ENCODE assay signal across 8 cellular contexts in genomic region chr20:53621482-53622246, GRCh38. TPM values are rescaled to one million over a fixed set of nuclear protein-coding genes. Genes with fewer than 3 reads are reported as not detected.
DNase-seq lines count a peak whose midpoint lies in the region; ATAC-seq and TF ChIP-seq lines count a peak whose summit lies in the region.

No MANE protein-coding gene starts in this region.

- in situ Hi-C loops in ACHN (cut with HindIII; ENCODE audit: low pct_ligation_motif_present, low pct_unique_long_range_greater_than_20kb, low sequenced_read_pairs) = no loop called here

- H3K4me1 ChIP-seq in right lobe of liver = peaks cover 0 to 36% (median 7%) of the 10 kb centered on the region in 4 donors
- H3K4me1 ChIP-seq in thoracic aorta (ENCODE audit: control insufficient read depth in 1 of 2, low read depth in 2 of 2) = peaks cover 26 to 36% of the 10 kb centered on the region in 2 donors

- ATAC-seq in GM19438 (IDR thresholded peaks at IDR 0.05; ENCODE audit: low read depth, unreplicated experiment) (peak; percentile 51), right lobe of liver (peak; percentile 51 to 61 (median 56)), thoracic aorta (ENCODE audit: insufficient number of reproducible peaks, low FRiP score, low read depth) (peak; percentile 79), GM19463 (IDR thresholded peaks at IDR 0.05; ENCODE audit: unreplicated experiment) (no peak)

- intact Hi-C loops in right lobe of liver (cut with DNase I) = no loop called here

- TF ChIP-seq CTCF in right lobe of liver (IDR thresholded peaks at IDR 0.05) (no peak), thoracic aorta (IDR thresholded peaks at IDR 0.05) (no peak)

- 5% methylated on average over 9 of the region's 9 CpGs for WGBS in right lobe of liver (ENCODE audit: insufficient coverage, low coverage, low lambda C conversion rate, missing lambda C conversion rate)

- H3K4me3 ChIP-seq in right lobe of liver = no peak overlapping the region
- no peak overlapping the region for H3K4me3 ChIP-seq in thoracic aorta

- DNase-seq in ACHN (peak; percentile 89), OCI-M2 (lab: John Stamatoyannopoulos, UW; ENCODE audit: unreplicated experiment) (peak; percentile 60), caudate nucleus (lab: John Stamatoyannopoulos, UW) (no peak), right lobe of liver (peak; percentile 55 to 64 (median 63)), thoracic aorta (ENCODE audit: low spot score) (no peak)
- no peak for DNase-seq in effector CD8-positive, alpha-beta T cell (lab: John Stamatoyannopoulos, UW)

- H3K9me3 ChIP-seq in right lobe of liver (no peaks in the 10 kb centered on the region), thoracic aorta (no peaks in the 10 kb centered on the region)

- H3K27ac ChIP-seq in caudate nucleus (ENCODE audit: low read depth, low read length) = peak overlapping the region; percentile 8
- peak overlapping the region; percentile 85 to 97 (median 90) for H3K27ac ChIP-seq in right lobe of liver
- peak overlapping the region; percentile 78 for H3K27ac ChIP-seq in thoracic aorta

- H3K27me3 ChIP-seq in right lobe of liver (no peaks in the 10 kb centered on the region), thoracic aorta (replicated peaks; ENCODE audit: insufficient read depth) (no peaks in the 10 kb centered on the region)

- H3K36me3 ChIP-seq in right lobe of liver (no peaks in the 10 kb centered on the region), thoracic aorta (no peaks in the 10 kb centered on the region)

- TF ChIP-seq POLR2A in right lobe of liver (IDR thresholded peaks at IDR 0.05) = peak; percentile 14

RNA-seq across cellular contexts. Expression of gene ZNF217, which starts 28.0 kb away (rescaled TPM):
- 10 to 100 TPM; 11.3 to 27.1 (median 15.8) TPM for total RNA-seq in right lobe of liver
- 10 to 100 TPM; 12.5 to 21.4 TPM for total RNA-seq in thoracic aorta

Comparison
In these comparisons a context has a peak if more than half of its experiments do, and no peak if none do; other contexts are left out.
1. DNase-seq: peak in ACHN (single experiment), OCI-M2 (single experiment) and right lobe of liver (3 of 3); none in caudate nucleus (0 of 61), thoracic aorta (single experiment) and effector CD8-positive, alpha-beta T cell (single experiment).
2. H3K27ac ChIP-seq: peak in every context shown above with its lines; median percentile 90 in right lobe of liver; 78 in thoracic aorta; 8 in caudate nucleus.